Comparison of ENCODE assay signal across 22 cellular contexts in the genomic region with DNA sequence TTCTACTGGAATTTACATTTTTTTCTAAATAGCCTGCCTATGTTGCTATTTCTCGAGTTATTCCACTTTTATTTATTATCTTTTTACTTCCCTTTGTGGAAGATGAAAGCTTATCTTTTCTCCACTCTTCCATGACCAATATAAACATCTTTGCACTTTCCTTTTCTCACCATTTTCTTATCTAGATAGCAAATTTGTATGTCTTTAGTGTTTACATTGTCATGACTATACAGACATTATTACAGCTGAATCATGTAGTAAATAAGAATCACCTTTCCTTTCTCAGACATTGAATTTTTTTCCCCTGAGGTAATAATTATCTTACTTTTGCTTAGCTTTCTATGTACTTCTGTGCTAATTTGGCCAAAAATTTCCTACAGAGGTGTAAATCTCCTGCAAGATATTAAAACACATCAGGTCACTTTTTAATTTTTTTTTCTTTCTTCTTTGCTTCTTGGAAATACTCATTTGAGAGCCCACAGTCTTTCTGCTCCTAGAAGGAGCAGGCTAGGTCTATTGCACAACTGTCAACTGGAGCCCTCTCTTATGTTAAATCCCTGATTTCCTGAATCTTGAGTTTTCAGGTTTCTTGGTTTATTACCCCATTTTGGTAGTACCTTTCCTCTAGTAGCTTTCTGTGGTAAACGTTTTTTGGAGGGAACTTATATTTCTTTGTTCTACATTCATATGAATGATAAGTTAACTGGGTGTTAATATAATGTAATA.
A peak's percentile ranks its signal among the peaks of the same experiment; 100 is the strongest.
DNase-seq lines count a peak whose midpoint lies in the region; ATAC-seq, FAIRE-seq and TF ChIP-seq lines count a peak whose summit lies in the region.
"Had no signal": no experiment of that assay in that cellular context is flagged by ENCODE, and none has a peak within 500 bp of the region (broad histone marks: within the 10 kb centered on the region; RNA-seq: fewer than 3 reads in every experiment).

No MANE protein-coding gene starts in this region.

- no peak overlapping the region for H3K9ac ChIP-seq in H9 (ENCODE audit: extremely low read depth, insufficient read length, low read length)
- H3K9ac ChIP-seq: parathyroid adenoma had no signal

- no peak overlapping the region for H3K23ac ChIP-seq in H9 (ENCODE audit: insufficient read length, low read depth, low read length)

- POLR2A ChIA-PET in HEK293T (lab: Yijun Ruan, JAX) = no interaction called here

- H3K4me1 ChIP-seq in H9 (ENCODE audit: insufficient read depth, low read length) = 0 out of 2 replicates have a peak, but pooled peaks cover 3% of the 10 kb centered on the region
- H3K4me1 ChIP-seq: BE2C, esophagus squamous epithelium, parathyroid adenoma, suprapubic skin had no signal

- H2AFZ ChIP-seq in H9 (ENCODE audit: low read length) = no peak overlapping the region
- H2AFZ ChIP-seq: parathyroid adenoma had no signal

- H2BK12ac ChIP-seq in H9 (ENCODE audit: insufficient read length, low read depth, low read length) = no peak overlapping the region

- H3K14ac ChIP-seq in H9 (ENCODE audit: insufficient read depth, low read length) = no peak overlapping the region

- no peak overlapping the region for H3T11ph ChIP-seq in H9 (ENCODE audit: low read length)

- H3K4me3 Mint-ChIP-seq in activated T-cell treated with anti-CD3 and anti-CD28 coated beads, Interleukin-2, amount 50 U/mL, for 72 hours = no peak overlapping the region
- H3K4me3 Mint-ChIP-seq in mesothelial cell of epicardium = no peak overlapping the region
- H3K4me3 Mint-ChIP-seq in H9 = no peak overlapping the region
- H3K4me3 Mint-ChIP-seq: natural killer cell had no signal

- CTCF ChIA-PET in HEK293T (lab: Yijun Ruan, JAX) = no interaction called here

- no peaks in the 10 kb centered on the region for H3K23me2 ChIP-seq in H9 (ENCODE audit: insufficient read length, low read depth, low read length, poor library complexity, severe bottlenecking)

- H3K27ac Mint-ChIP-seq in activated T-cell treated with anti-CD3 and anti-CD28 coated beads, Interleukin-2, amount 50 U/mL, for 72 hours = peak overlapping the region; percentile 37
- no peak overlapping the region for H3K27ac Mint-ChIP-seq in mesothelial cell of epicardium
- no peak overlapping the region for H3K27ac Mint-ChIP-seq in H9
- H3K27ac Mint-ChIP-seq: natural killer cell had no signal

- no peak overlapping the region for H2BK15ac ChIP-seq in H9 (ENCODE audit: low read depth, low read length)

- H2BK20ac ChIP-seq in H9 (ENCODE audit: low read depth, low read length, poor library complexity, severe bottlenecking) = no peak overlapping the region

- H4K5ac ChIP-seq in H9 (ENCODE audit: insufficient read length, low read depth, low read length) = no peak overlapping the region

- no peak overlapping the region for H3K27ac ChIP-seq in H9 (ENCODE audit: insufficient read length, low read depth, low read length)
- H3K27ac ChIP-seq: esophagus squamous epithelium, parathyroid adenoma, suprapubic skin had no signal

- no peaks in the 10 kb centered on the region for H4K20me1 ChIP-seq in H9 (ENCODE audit: control insufficient read depth, insufficient read depth, insufficient read length)

- ATAC-seq in activated T-cell treated with anti-CD3 and anti-CD28 coated beads, Interleukin-2, amount 50 U/mL, for 72 hours (replicated peaks in 1 of 2) = no peak
- ATAC-seq: natural killer cell had no signal

- no peaks in the 10 kb centered on the region for H3K27me3 Mint-ChIP-seq in activated T-cell treated with anti-CD3 and anti-CD28 coated beads, Interleukin-2, amount 50 U/mL, for 72 hours (ENCODE audit: low read depth)
- H3K27me3 Mint-ChIP-seq in mesothelial cell of epicardium (ENCODE audit: low read depth) = no peaks in the 10 kb centered on the region
- H3K27me3 Mint-ChIP-seq in H9 (ENCODE audit: low read depth) = no peaks in the 10 kb centered on the region

- no peaks in the 10 kb centered on the region for H3K9me3 ChIP-seq in H9 (ENCODE audit: control insufficient read depth, low read depth, low read length)
- H3K9me3 ChIP-seq: BE2C, esophagus squamous epithelium, suprapubic skin had no signal

- H4K91ac ChIP-seq in H9 (ENCODE audit: insufficient read length, low read depth, low read length) = no peak overlapping the region

- no peaks in the 10 kb centered on the region for H3K4me1 Mint-ChIP-seq in activated T-cell treated with anti-CD3 and anti-CD28 coated beads, Interleukin-2, amount 50 U/mL, for 72 hours (ENCODE audit: low read depth)
- H3K4me1 Mint-ChIP-seq in mesothelial cell of epicardium (peaks cover 26% of the 10 kb centered on the region), H9 (peaks cover 4 to 5% of the 10 kb centered on the region in 2 experiments)
- H3K4me1 Mint-ChIP-seq: natural killer cell had no signal

- no peak overlapping the region for H4K8ac ChIP-seq in H9 (replicated peaks; ENCODE audit: insufficient read length, low read depth, low read length)

- H2AK5ac ChIP-seq in H9 (ENCODE audit: insufficient read length, low read length) = no peak overlapping the region

- H3K4ac ChIP-seq in H9 (ENCODE audit: low read depth, low read length) = no peak overlapping the region

- no peak overlapping the region for H3K18ac ChIP-seq in H9 (ENCODE audit: insufficient read length, low read depth, low read length)

- H3K56ac ChIP-seq in H9 (ENCODE audit: insufficient read length, low read depth, low read length) = no peak overlapping the region

- TF ChIP-seq POLR2A in NB4 (IDR thresholded peaks at IDR 0.05; ENCODE audit: extremely low read depth, insufficient read length) = no peak

- no peak overlapping the region for H2BK5ac ChIP-seq in H9 (ENCODE audit: insufficient read length, low read length)

- peak; percentile 21 for FAIRE-seq in colon (lab: Jason Lieb, UNC)
- FAIRE-seq: A204.1, GM18507 had no signal

- no peak overlapping the region for H3K4me2 ChIP-seq in H9 (ENCODE audit: insufficient read depth, insufficient read length, low read length)

- DNase-seq in activated T-cell treated with anti-CD3 and anti-CD28 coated beads, Interleukin-2, amount 50 U/mL, for 72 hours = no peak
- DNase-seq in activated T-cell treated with anti-CD3 and anti-CD28 coated beads for 4 hours = no peak
- peak; percentile 14 for DNase-seq in NB4 (ENCODE audit: low read depth)
- peak; percentile 18 for DNase-seq in renal cortical epithelial cell (ENCODE audit: low read depth)
- no peak for DNase-seq in mesothelial cell of epicardium (ENCODE audit: low spot score in 2 of 2, unreplicated experiment in 2 of 2)
- no peak for DNase-seq in HEK293T (ENCODE audit: extremely low spot score)
- DNase-seq in H9 = no peak
- DNase-seq: activated CD4-positive, alpha-beta T cell treated with anti-CD3 and anti-CD28 coated beads, Interleukin-2, amount 50 U/mL, for 48 hours; anterior cingulate cortex; BE2C; Calu3; central memory CD4-positive, alpha-beta T cell; EL; esophagus squamous epithelium; natural killer cell; NCI-H1694 treated with DMSO at 0.1 percent for 48 hours; NCI-H748 treated with DMSO at 0.1 percent for 48 hours had no signal

- no peaks in the 10 kb centered on the region for H3K36me3 Mint-ChIP-seq in activated T-cell treated with anti-CD3 and anti-CD28 coated beads, Interleukin-2, amount 50 U/mL, for 72 hours (ENCODE audit: insufficient read depth in 2 of 2)
- H3K36me3 Mint-ChIP-seq in mesothelial cell of epicardium = no peaks in the 10 kb centered on the region
- H3K36me3 Mint-ChIP-seq in H9 (ENCODE audit: insufficient read depth in 1 of 3, low read depth in 3 of 3) = no peaks in the 10 kb centered on the region
- H3K36me3 Mint-ChIP-seq: natural killer cell had no signal

- no CpG with 5 or more reads among the region's 2 CpGs for WGBS in H9 (ENCODE audit: extremely low coverage, insufficient read length, low lambda C conversion rate)

- no peak for TF ChIP-seq CTCF in NB4 (IDR thresholded peaks at IDR 0.05; ENCODE audit: low read depth, low read length)
- no peak for TF ChIP-seq CTCF in mesothelial cell of epicardium (IDR thresholded peaks at IDR 0.05; ENCODE audit: unreplicated experiment)
- no peak for TF ChIP-seq CTCF in H9 (conservative IDR thresholded peaks at IDR 0.05)

- H3K9me3 Mint-ChIP-seq in activated T-cell treated with anti-CD3 and anti-CD28 coated beads, Interleukin-2, amount 50 U/mL, for 72 hours = no peaks in the 10 kb centered on the region
- H3K9me3 Mint-ChIP-seq in mesothelial cell of epicardium (peaks cover 6% of the 10 kb centered on the region), H9 (no peaks in the 10 kb centered on the region)
- H3K9me3 Mint-ChIP-seq: natural killer cell had no signal

- H3K27me3 ChIP-seq in H9 (ENCODE audit: insufficient read depth, low read length) = no peaks in the 10 kb centered on the region
- H3K27me3 ChIP-seq: BE2C, esophagus squamous epithelium, suprapubic skin had no signal

- no peaks in the 10 kb centered on the region for H3K79me2 ChIP-seq in H9 (ENCODE audit: insufficient read depth, low read length)
- H3K79me2 ChIP-seq: parathyroid adenoma had no signal

- no peaks in the 10 kb centered on the region for H3K79me1 ChIP-seq in H9 (ENCODE audit: insufficient read depth, low read depth, low read length, poor library complexity, severe bottlenecking)

- no peak overlapping the region for H2BK120ac ChIP-seq in H9 (ENCODE audit: low read depth, low read length, poor library complexity, severe bottlenecking)

- no peak overlapping the region for H3K4me3 ChIP-seq in NB4 (ENCODE audit: low read depth, low read length)
- H3K4me3 ChIP-seq: esophagus squamous epithelium, suprapubic skin had no signal

TF ChIP-seq in HEK293T, 16 proteins besides CTCF, POLR2A, EP300 and RAD21:
- TF ChIP-seq, protein P1, sequence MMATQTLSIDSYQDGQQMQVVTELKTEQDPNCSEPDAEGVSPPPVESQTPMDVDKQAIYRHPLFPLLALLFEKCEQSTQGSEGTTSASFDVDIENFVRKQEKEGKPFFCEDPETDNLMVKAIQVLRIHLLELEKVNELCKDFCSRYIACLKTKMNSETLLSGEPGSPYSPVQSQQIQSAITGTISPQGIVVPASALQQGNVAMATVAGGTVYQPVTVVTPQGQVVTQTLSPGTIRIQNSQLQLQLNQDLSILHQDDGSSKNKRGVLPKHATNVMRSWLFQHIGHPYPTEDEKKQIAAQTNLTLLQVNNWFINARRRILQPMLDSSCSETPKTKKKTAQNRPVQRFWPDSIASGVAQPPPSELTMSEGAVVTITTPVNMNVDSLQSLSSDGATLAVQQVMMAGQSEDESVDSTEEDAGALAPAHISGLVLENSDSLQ (IDR thresholded peaks at IDR 0.05) = no peak
- TF ChIP-seq HDGF (IDR thresholded peaks at IDR 0.05; ENCODE audit: borderline replicate concordance) (no peak), NFRKB (IDR thresholded peaks at IDR 0.05) (no peak), LEF1 (IDR thresholded peaks at IDR 0.05; ENCODE audit: borderline replicate concordance) (no peak)
TF ChIP-seq in HEK293T: peak in this region for 0.

Comparison
In these comparisons a context has a peak if more than half of its experiments do, and no peak if none do; other contexts are left out.
1. DNase-seq: peak in NB4 (single experiment) and renal cortical epithelial cell (single experiment); none in activated T-cell treated with anti-CD3 and anti-CD28 coated beads, Interleukin-2, amount 50 U/mL, for 72 hours (0 of 2), activated T-cell treated with anti-CD3 and anti-CD28 coated beads for 4 hours (single experiment), mesothelial cell of epicardium (0 of 2), HEK293T (single experiment) and H9 (single experiment).